13 cellular contexts compared by ENCODE assay signal in genomic region chrX:15956684-15957083, GRCh38.
A peak's percentile ranks its signal among the peaks of the same experiment; 100 is the strongest.
DNase-seq lines count a peak whose midpoint lies in the region; ATAC-seq, FAIRE-seq and TF ChIP-seq lines count a peak whose summit lies in the region.
"Had no signal": no experiment of that assay in that cellular context is flagged by ENCODE, and none has a peak within 500 bp of the region (broad histone marks: within the 10 kb centered on the region; RNA-seq: fewer than 3 reads in every experiment).

No MANE protein-coding gene starts in this region.

- H3K27me3 Mint-ChIP-seq in HFFc6 (ENCODE audit: insufficient read depth): peaks cover 3% of the 10 kb centered on the region; the same call in 1 of the 2 replicates
- peaks cover 7% of the 10 kb centered on the region for H3K27me3 Mint-ChIP-seq in progenitor cell of endocrine pancreas

- H3K18ac ChIP-seq in trophoblast cell (ENCODE audit: low read length): no peak overlapping the region

- no peak for FAIRE-seq in GM12891 (lab: Jason Lieb, UNC)

- no peak overlapping the region for H3K4me3 ChIP-seq in fibroblast of mammary gland (ENCODE audit: control insufficient read depth, low read depth, low read length)
- no peak overlapping the region for H3K4me3 ChIP-seq in trophoblast cell (ENCODE audit: low read depth, low read length)
- H3K4me3 ChIP-seq: gastrocnemius medialis had no signal

- no peaks in the 10 kb centered on the region for H3K79me1 ChIP-seq in trophoblast cell (ENCODE audit: low read length)

- no peak overlapping the region for H3K4ac ChIP-seq in trophoblast cell (ENCODE audit: low read depth, low read length)

- peak; percentile 77 for ATAC-seq in SK-N-SH treated with all-trans-retinoic acid at 6 μM for 48 hours
- ATAC-seq in activated naive CD4-positive, alpha-beta T cell treated with anti-CD3 and anti-CD28 coated beads, Interleukin-2, amount 50 U/mL, for 72 hours: no peak
- ATAC-seq: gastrocnemius medialis, left lobe of liver had no signal

- H2AK5ac ChIP-seq in trophoblast cell (ENCODE audit: low read length): no peak overlapping the region

- H4K91ac ChIP-seq in trophoblast cell (ENCODE audit: low read depth, low read length): no peak overlapping the region

- no peak for TF ChIP-seq POLR2A in GM12891 (IDR thresholded peaks at IDR 0.05; ENCODE audit: low read depth, low read length)

- H3K14ac ChIP-seq in trophoblast cell (ENCODE audit: low read length): no peak overlapping the region

- H2AFZ ChIP-seq in trophoblast cell (ENCODE audit: insufficient read depth, low read length, poor library complexity): no peak overlapping the region

- no peak overlapping the region for H2BK12ac ChIP-seq in trophoblast cell (ENCODE audit: low read length)

- no peak overlapping the region for H3K4me2 ChIP-seq in trophoblast cell (ENCODE audit: low read length)

- H3K9ac ChIP-seq in trophoblast cell (ENCODE audit: low read length): no peak overlapping the region

- no peaks in the 10 kb centered on the region for H3K4me1 ChIP-seq in trophoblast cell (ENCODE audit: control insufficient read depth in 1 of 2, insufficient read depth in 2 of 2, low read length in 2 of 2)
- H3K4me1 ChIP-seq: gastrocnemius medialis had no signal

- no peak overlapping the region for H4K8ac ChIP-seq in trophoblast cell (ENCODE audit: low read depth, low read length)

- H2BK5ac ChIP-seq in trophoblast cell (ENCODE audit: low read depth, low read length, poor library complexity): peak overlapping the region; percentile 19

- H4K12ac ChIP-seq in trophoblast cell (ENCODE audit: low read depth, low read length): no peak overlapping the region

- H2BK120ac ChIP-seq in trophoblast cell (ENCODE audit: insufficient read depth, low read length, poor library complexity): no peak overlapping the region

- H3K23ac ChIP-seq in trophoblast cell (ENCODE audit: low read length): no peak overlapping the region

- no peak for TF ChIP-seq CTCF in HFFc6 (IDR thresholded peaks at IDR 0.05)
- no peak for TF ChIP-seq CTCF in fibroblast of mammary gland (conservative IDR thresholded peaks at IDR 0.05; ENCODE audit: control insufficient read depth, insufficient read depth, low read depth, low read length)
- no peak for TF ChIP-seq CTCF in progenitor cell of endocrine pancreas (IDR thresholded peaks at IDR 0.05; ENCODE audit: unreplicated experiment)

- H3K79me2 ChIP-seq in trophoblast cell (ENCODE audit: control insufficient read depth, insufficient read depth, low read length, poor library complexity): no peaks in the 10 kb centered on the region

- peaks cover 11% of the 10 kb centered on the region; the same call in 1 of the 2 replicates for H3K4me1 Mint-ChIP-seq in HFFc6 (ENCODE audit: low read depth)
- H3K4me1 Mint-ChIP-seq in progenitor cell of endocrine pancreas (ENCODE audit: low read depth): no peaks in the 10 kb centered on the region

- DNase-seq in HFFc6: no peak
- peak; percentile 15 for DNase-seq in fibroblast of mammary gland (ENCODE audit: low read depth)
- DNase-seq in trophoblast cell: no peak
- DNase-seq in progenitor cell of endocrine pancreas (ENCODE audit: low spot score, unreplicated experiment): no peak
- no peak for DNase-seq in activated naive CD4-positive, alpha-beta T cell treated with anti-CD3 and anti-CD28 coated beads, Interleukin-2, amount 50 U/mL, for 72 hours (ENCODE audit: low spot score in 2 of 2)
- DNase-seq in GM12891 (ENCODE audit: insufficient read length, low spot score): no peak
- DNase-seq: activated naive CD4-positive, alpha-beta T cell treated with anti-CD3 and anti-CD28 coated beads, Interleukin-2, amount 50 U/mL, for 16 hours; cortex of kidney; gastrocnemius medialis; substantia nigra had no signal

- WGBS in trophoblast cell (ENCODE audit: extremely low coverage, insufficient coverage, insufficient read length): no CpG with 5 or more reads among the region's 9 CpGs

- H3K27ac ChIP-seq in trophoblast cell (ENCODE audit: low read depth, low read length): peak overlapping the region; percentile 41
- H3K27ac ChIP-seq: gastrocnemius medialis, neutrophil had no signal

- H3K4me3 Mint-ChIP-seq in HFFc6 (peak overlapping the region; percentile 71; the same call in 1 of the 2 replicates), progenitor cell of endocrine pancreas (ENCODE audit: low read depth) (no peak overlapping the region)

- H3K27me3 ChIP-seq in trophoblast cell (ENCODE audit: insufficient read depth, low read length): no peaks in the 10 kb centered on the region
- H3K27me3 ChIP-seq: gastrocnemius medialis, neutrophil had no signal

- no peaks in the 10 kb centered on the region for H3K9me3 ChIP-seq in trophoblast cell (ENCODE audit: insufficient read depth, low read depth, low read length)
- H3K9me3 ChIP-seq: gastrocnemius medialis, neutrophil had no signal

- H3K36me3 Mint-ChIP-seq in HFFc6 (ENCODE audit: low read depth): no peaks in the 10 kb centered on the region
- H3K36me3 Mint-ChIP-seq in progenitor cell of endocrine pancreas (ENCODE audit: insufficient read depth): no peaks in the 10 kb centered on the region
- no peaks in the 10 kb centered on the region for H3K36me3 Mint-ChIP-seq in activated naive CD4-positive, alpha-beta T cell treated with anti-CD3 and anti-CD28 coated beads, Interleukin-2, amount 50 U/mL, for 72 hours

- no peaks in the 10 kb centered on the region for H3K36me3 ChIP-seq in trophoblast cell (ENCODE audit: control insufficient read depth in 1 of 2, insufficient read depth in 2 of 2, low read length in 2 of 2)
- H3K36me3 ChIP-seq: gastrocnemius medialis, neutrophil had no signal

- H3K27ac Mint-ChIP-seq in HFFc6 (peak overlapping the region; percentile 61; the same call in 1 of the 2 replicates), progenitor cell of endocrine pancreas (no peak overlapping the region)
- H3K27ac Mint-ChIP-seq in activated naive CD4-positive, alpha-beta T cell treated with anti-CD3 and anti-CD28 coated beads, Interleukin-2, amount 50 U/mL, for 72 hours: no peak overlapping the region

- H3K9me3 Mint-ChIP-seq in HFFc6: no peaks in the 10 kb centered on the region
- no peaks in the 10 kb centered on the region for H3K9me3 Mint-ChIP-seq in progenitor cell of endocrine pancreas (ENCODE audit: low read depth)
- no peaks in the 10 kb centered on the region for H3K9me3 Mint-ChIP-seq in activated naive CD4-positive, alpha-beta T cell treated with anti-CD3 and anti-CD28 coated beads, Interleukin-2, amount 50 U/mL, for 72 hours

TF ChIP-seq in SK-N-SH treated with all-trans-retinoic acid at 6 μM for 48 hours, 23 proteins besides CTCF, POLR2A, EP300 and RAD21 (continues in another document):
- TF ChIP-seq ZFP3 (CRISPR knock-in tag; IDR thresholded peaks at IDR 0.05) (no peak), ZFP30 (CRISPR knock-in tag; IDR thresholded peaks at IDR 0.05) (no peak), ZNF565 (CRISPR knock-in tag; conservative IDR thresholded peaks at IDR 0.05; ENCODE audit: low read depth) (no peak), TCF4 (CRISPR knock-in tag; IDR thresholded peaks at IDR 0.05; ENCODE audit: borderline replicate concordance) (no peak), CSDC2 (CRISPR knock-in tag; IDR thresholded peaks at IDR 0.05) (no peak)
- TF ChIP-seq, protein P1, sequence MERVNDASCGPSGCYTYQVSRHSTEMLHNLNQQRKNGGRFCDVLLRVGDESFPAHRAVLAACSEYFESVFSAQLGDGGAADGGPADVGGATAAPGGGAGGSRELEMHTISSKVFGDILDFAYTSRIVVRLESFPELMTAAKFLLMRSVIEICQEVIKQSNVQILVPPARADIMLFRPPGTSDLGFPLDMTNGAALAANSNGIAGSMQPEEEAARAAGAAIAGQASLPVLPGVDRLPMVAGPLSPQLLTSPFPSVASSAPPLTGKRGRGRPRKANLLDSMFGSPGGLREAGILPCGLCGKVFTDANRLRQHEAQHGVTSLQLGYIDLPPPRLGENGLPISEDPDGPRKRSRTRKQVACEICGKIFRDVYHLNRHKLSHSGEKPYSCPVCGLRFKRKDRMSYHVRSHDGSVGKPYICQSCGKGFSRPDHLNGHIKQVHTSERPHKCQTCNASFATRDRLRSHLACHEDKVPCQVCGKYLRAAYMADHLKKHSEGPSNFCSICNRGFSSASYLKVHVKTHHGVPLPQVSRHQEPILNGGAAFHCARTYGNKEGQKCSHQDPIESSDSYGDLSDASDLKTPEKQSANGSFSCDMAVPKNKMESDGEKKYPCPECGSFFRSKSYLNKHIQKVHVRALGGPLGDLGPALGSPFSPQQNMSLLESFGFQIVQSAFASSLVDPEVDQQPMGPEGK (CRISPR knock-in tag; IDR thresholded peaks at IDR 0.05; ENCODE audit: borderline replicate concordance): no peak

TF ChIP-seq in GM12891, 5 proteins besides CTCF, POLR2A, EP300 and RAD21:
- TF ChIP-seq POLR2AphosphoS5 (IDR thresholded peaks at IDR 0.05; ENCODE audit: low read depth, low read length) (no peak), TAF1 (IDR thresholded peaks at IDR 0.05; ENCODE audit: low read depth, low read length) (no peak), PAX5 (IDR thresholded peaks at IDR 0.05; ENCODE audit: insufficient read depth, low read length, severe bottlenecking) (no peak), SPI1 (IDR thresholded peaks at IDR 0.05; ENCODE audit: low read depth, low read length) (no peak), POU2F2 (IDR thresholded peaks at IDR 0.05; ENCODE audit: low read depth, low read length) (no peak)
